ENCODE assay signal across 30 cellular contexts in genomic region chr15:88866295-88866881, GRCh38.
"Had no signal": no experiment of that assay in that cellular context is flagged by ENCODE, and none has a peak within 500 bp of the region (broad histone marks: within the 10 kb centered on the region; RNA-seq: fewer than 3 reads in every experiment).

No MANE protein-coding gene starts in this region.

- H3K27ac ChIP-seq: brain microvascular endothelial cell, coronary artery, esophagus muscularis mucosa, foreskin keratinocyte, gastrocnemius medialis, heart left ventricle, WERI-Rb-1 had no signal

- H3K27me3 Mint-ChIP-seq: activated B cell treated with CpG ODN at 0.5 μM for 24 hours; activated CD8-positive, alpha-beta T cell treated with anti-CD3 and anti-CD28 coated beads for 36 hours; activated naive CD8-positive, alpha-beta T cell; T-cell had no signal

- H3K27ac Mint-ChIP-seq: activated B cell treated with CpG ODN at 0.5 μM for 24 hours; activated CD8-positive, alpha-beta T cell treated with anti-CD3 and anti-CD28 coated beads for 36 hours; activated naive CD8-positive, alpha-beta T cell; activated T-helper 2 cell treated with anti-CD3 and anti-CD28 coated beads, Interferon-gamma antibody, Interleukin-2, Interleukin-4, amounts not matched to agents 10 μg/mL and 5 μg/mL and 100 μg/mL, durations not matched to agents 14 hours and 24 hours and 36 hours; dendritic cell treated with granulocyte-macrophage colony-stimulating factor and Interleukin-4, amounts not matched to agents 40 ng/mL and 50 ng/mL, for 4 days; effector memory CD8-positive, alpha-beta T cell; T-cell; T-helper 1 cell treated with Interleukin-12 subunit alpha and Interleukin-12 subunit beta and Interleukin-4 antibody, amounts not matched to agents 30 μg/mL and 1 μg/mL, for 36 hours; T-helper 2 cell treated with Interferon-gamma antibody and Interleukin-4, amounts not matched to agents 5 μg/mL and 100 μg/mL, for 36 hours had no signal

- DNase-seq: activated B cell treated with CpG ODN at 0.5 μM for 24 hours; activated CD4-positive, alpha-beta T cell treated with anti-CD3 and anti-CD28 coated beads for 48 hours; activated CD4-positive, alpha-beta T cell treated with anti-CD3 and anti-CD28 coated beads, Interleukin-2, amount 50 U/mL, for 1 hour; activated CD4-positive, alpha-beta T cell treated with anti-CD3 and anti-CD28 coated beads, Interleukin-2, amount 50 U/mL, for 48 hours; activated CD8-positive, alpha-beta memory T cell treated with anti-CD3 and anti-CD28 coated beads for 24 hours; activated CD8-positive, alpha-beta T cell treated with anti-CD3 and anti-CD28 coated beads for 36 hours; activated effector memory CD4-positive, alpha-beta T cell treated with anti-CD3 and anti-CD28 coated beads, Interleukin-2, amount 50 U/mL, for 16 hours; activated naive CD4-positive, alpha-beta T cell treated with anti-CD3 and anti-CD28 coated beads, Interleukin-2, amount 50 U/mL, for 16 hours; activated T-cell treated with anti-CD3 and anti-CD28 coated beads, Interleukin-2, amount 50 U/mL, for 4 hours; amniotic stem cell; anterior cingulate cortex; brain microvascular endothelial cell; effector CD4-positive, alpha-beta T cell; effector memory CD8-positive, alpha-beta T cell; foreskin keratinocyte; gastrocnemius medialis; glutamatergic neuron; heart left ventricle; T-cell; T1000; WERI-Rb-1 had no signal

- H3K4me1 Mint-ChIP-seq: activated B cell treated with CpG ODN at 0.5 μM for 24 hours; central memory CD8-positive, alpha-beta T cell had no signal

- ATAC-seq: activated CD4-positive, CD25-positive, alpha-beta regulatory T cell treated with anti-CD3 and anti-CD28 coated beads, Interleukin-2, amount 50 U/mL, for 24 hours; activated CD8-positive, alpha-beta T cell treated with anti-CD3 and anti-CD28 coated beads for 36 hours; activated T-cell treated with anti-CD3 and anti-CD28 coated beads, Interleukin-2, amount 50 U/mL, for 4 hours; effector memory CD8-positive, alpha-beta T cell; gastrocnemius medialis; heart left ventricle; T-cell had no signal

- H3K9me3 Mint-ChIP-seq: activated B cell treated with CpG ODN at 0.5 μM for 24 hours; activated CD8-positive, alpha-beta T cell treated with anti-CD3 and anti-CD28 coated beads for 36 hours; activated T-cell treated with anti-CD3 and anti-CD28 coated beads, Interleukin-2, amount 50 U/mL, for 4 hours; activated T-helper 2 cell treated with anti-CD3 and anti-CD28 coated beads, Interferon-gamma antibody, Interleukin-2, Interleukin-4, amounts not matched to agents 10 μg/mL and 5 μg/mL and 100 μg/mL, durations not matched to agents 14 hours and 24 hours and 36 hours; central memory CD8-positive, alpha-beta T cell; dendritic cell treated with granulocyte-macrophage colony-stimulating factor and Interleukin-4, amounts not matched to agents 40 ng/mL and 50 ng/mL, for 4 days; effector memory CD8-positive, alpha-beta T cell; T-cell; T-helper 1 cell treated with Interleukin-12 subunit alpha and Interleukin-12 subunit beta and Interleukin-4 antibody, amounts not matched to agents 30 μg/mL and 1 μg/mL, for 36 hours; T-helper 2 cell treated with Interferon-gamma antibody and Interleukin-4, amounts not matched to agents 5 μg/mL and 100 μg/mL, for 36 hours had no signal

- H3K4me3 Mint-ChIP-seq: activated B cell treated with CpG ODN at 0.5 μM for 24 hours; activated CD8-positive, alpha-beta T cell treated with anti-CD3 and anti-CD28 coated beads for 36 hours; activated naive CD8-positive, alpha-beta T cell; activated T-cell treated with anti-CD3 and anti-CD28 coated beads, Interleukin-2, amount 50 U/mL, for 4 hours; central memory CD8-positive, alpha-beta T cell; dendritic cell treated with granulocyte-macrophage colony-stimulating factor and Interleukin-4, amounts not matched to agents 40 ng/mL and 50 ng/mL, for 4 days; effector memory CD8-positive, alpha-beta T cell; T-cell; T-helper 1 cell treated with Interleukin-12 subunit alpha and Interleukin-12 subunit beta and Interleukin-4 antibody, amounts not matched to agents 30 μg/mL and 1 μg/mL, for 36 hours; T-helper 2 cell treated with Interferon-gamma antibody and Interleukin-4, amounts not matched to agents 5 μg/mL and 100 μg/mL, for 36 hours had no signal

- H3K9me3 ChIP-seq: esophagus muscularis mucosa, gastrocnemius medialis, heart left ventricle had no signal
